17 cellular contexts compared by ENCODE assay signal in the genomic region with DNA sequence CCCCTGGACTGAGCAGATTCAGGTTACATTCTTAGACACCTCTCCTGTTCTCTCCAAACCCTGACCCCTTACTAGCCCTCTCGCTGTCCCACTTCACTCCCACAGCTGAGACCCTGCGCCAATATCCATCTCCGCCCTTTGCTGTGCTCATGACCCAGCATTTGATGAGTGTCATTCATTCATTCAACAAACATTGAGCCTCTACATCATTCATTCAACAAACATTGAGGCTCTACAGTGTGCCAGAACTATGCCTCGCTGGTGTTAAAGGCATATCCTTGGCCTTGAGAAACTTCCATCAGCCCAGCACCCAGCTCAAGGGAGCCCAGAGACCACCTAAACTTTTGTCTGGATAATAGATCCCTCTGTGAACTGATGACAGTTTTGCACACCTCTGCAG. TPM values are rescaled to one million over a fixed set of nuclear protein-coding genes. Genes with fewer than 3 reads are reported as not detected.
DNase-seq lines count a peak whose midpoint lies in the region; ATAC-seq, FAIRE-seq and TF ChIP-seq lines count a peak whose summit lies in the region.
"Had no signal": no experiment of that assay in that cellular context is flagged by ENCODE, and none has a peak within 500 bp of the region (broad histone marks: within the 10 kb centered on the region; RNA-seq: fewer than 3 reads in every experiment).

No MANE protein-coding gene starts in this region.

- no peak for TF ChIP-seq RAD21 in K562 (CRISPR knock-in tag; conservative IDR thresholded peaks at IDR 0.05 in 1 of 2, IDR thresholded peaks at IDR 0.05 in 1 of 2)

- no peak overlapping the region for H3K4me2 ChIP-seq in K562 (ENCODE audit: insufficient read depth, low read length)

- CTCF ChIA-PET in K562 (lab: Yijun Ruan, JAX; ENCODE audit: low intra/inter-chr PET ratio) = no interaction called here

- no peaks in the 10 kb centered on the region for H3K79me2 ChIP-seq in K562 (ENCODE audit: control insufficient read depth, insufficient read depth, low read length)

- WGBS in K562 (ENCODE audit: insufficient coverage, low coverage, missing lambda C conversion rate) = 41% methylated on average over 4 of the region's 4 CpGs

- no peaks in the 10 kb centered on the region for H3K9me1 ChIP-seq in K562 (ENCODE audit: control insufficient read depth, insufficient read depth, low read length)

- H3K27me3 ChIP-seq in left ventricle myocardium inferior (ENCODE audit: low read depth) = no peaks in the 10 kb centered on the region
- H3K27me3 ChIP-seq in K562 (ENCODE audit: control insufficient read depth in 2 of 2, insufficient read depth in 2 of 2, low read length in 2 of 2) = no peaks in the 10 kb centered on the region
- H3K27me3 ChIP-seq in muscle layer of duodenum (ENCODE audit: low read depth, low read length) = no peaks in the 10 kb centered on the region
- H3K27me3 ChIP-seq in vagina = no peaks in the 10 kb centered on the region

- TF ChIP-seq CTCF in left ventricle myocardium inferior (IDR thresholded peaks at IDR 0.05; ENCODE audit: borderline replicate concordance) (no peak), K562 (IDR thresholded peaks at IDR 0.05 in 2 of 3, conservative IDR thresholded peaks at IDR 0.05 in 1 of 3; ENCODE audit: insufficient read depth in 2 of 3, low read depth in 1 of 3, low read length in 3 of 3) (no peak), vagina (IDR thresholded peaks at IDR 0.05) (no peak), coronary artery (IDR thresholded peaks at IDR 0.05) (no peak)

- peaks cover 58% of the 10 kb centered on the region for H3K4me1 ChIP-seq in left ventricle myocardium inferior
- H3K4me1 ChIP-seq in K562 (replicated peaks in 1 of 2; ENCODE audit: control insufficient read depth in 2 of 2, insufficient read depth in 2 of 2, low read length in 2 of 2) = peaks cover 0 to 8% of the 10 kb centered on the region in 2 experiments; a peak in 3 of 5 replicates
- H3K4me1 ChIP-seq in muscle layer of duodenum (ENCODE audit: control insufficient read depth in 1 of 2, insufficient read depth in 2 of 2, low read length in 2 of 2) = no peaks in the 10 kb centered on the region
- peaks cover 22% of the 10 kb centered on the region for H3K4me1 ChIP-seq in vagina

- no peak for FAIRE-seq in K562 (lab: Jason Lieb, UNC)
- FAIRE-seq: G401.6, GM12891, GM19239 had no signal

- in situ Hi-C loops in K562 (cut with MboI) = no loop called here

- H3K4me3 ChIP-seq in left ventricle myocardium inferior (no peak overlapping the region), K562 (no peak overlapping the region), muscle layer of duodenum (ENCODE audit: low read depth in 1 of 2, low read length in 2 of 2) (no peak overlapping the region), vagina (no peak overlapping the region), coronary artery (no peak overlapping the region)

- H3K36me3 ChIP-seq in left ventricle myocardium inferior (no peaks in the 10 kb centered on the region), K562 (ENCODE audit: control insufficient read depth, insufficient read depth, low read length) (no peaks in the 10 kb centered on the region), muscle layer of duodenum (ENCODE audit: control insufficient read depth in 1 of 2, insufficient read depth in 2 of 2, low read length in 2 of 2) (no peaks in the 10 kb centered on the region), vagina (no peaks in the 10 kb centered on the region)

- no peak overlapping the region for H3K9ac ChIP-seq in K562 (ENCODE audit: insufficient read depth in 1 of 2, low read depth in 2 of 2, low read length in 2 of 2)

- BruUV-seq in K562 (replicated peaks; lab: Mats Ljungman, UMichigan) = no TSS peak

- no peak for ATAC-seq in Right ventricle myocardium superior (ENCODE audit: poor library complexity)
- no peak for ATAC-seq in K562

- H3K9me3 ChIP-seq in left ventricle myocardium inferior (replicated peaks) (no peaks in the 10 kb centered on the region), K562 (replicated peaks; ENCODE audit: control insufficient read depth, insufficient read depth, low read depth, low read length) (no peaks in the 10 kb centered on the region), muscle layer of duodenum (ENCODE audit: control insufficient read depth in 1 of 2, low read length in 2 of 2) (no peaks in the 10 kb centered on the region), vagina (no peaks in the 10 kb centered on the region)

- DNase-seq in left ventricle myocardium inferior = no peak
- no peak for DNase-seq in Right ventricle myocardium superior
- no peak for DNase-seq in K562 (ENCODE audit: extremely low read depth in 1 of 4, low spot score in 3 of 4)
- no peak for DNase-seq in vagina (ENCODE audit: extremely low spot score in 2 of 2)
- DNase-seq in coronary artery (ENCODE audit: low spot score) = no peak
- no peak for DNase-seq in iPS-NIHi11 (ENCODE audit: low spot score)
- DNase-seq: CD4-positive, CD25-positive, alpha-beta regulatory T cell; DMS79; KG1; NCI-H1092; NCI-H345; NCI-H526 treated with DMSO at 0.1 percent for 48 hours; NK-92 treated with Interleukin-12 subunit alpha and Interleukin-12 subunit beta, amount 100 ng/mL, for 24 hours had no signal

- TF ChIP-seq POLR2A in K562 (conservative IDR thresholded peaks at IDR 0.05) = no peak
- no peak for TF ChIP-seq POLR2A in vagina (IDR thresholded peaks at IDR 0.05)

- POLR2A ChIA-PET in K562 (lab: Yijun Ruan, JAX) = interaction anchor here (1.1 to 1.5 kb wide), 2 partner anchors 13 to 764 kb away, joined by 3 to 6 read pairs; no protein-coding TSS in a partner anchor

- no peaks in the 10 kb centered on the region for H4K20me1 ChIP-seq in K562 (replicated peaks; ENCODE audit: control insufficient read depth, insufficient read depth, low read length)

- TF ChIP-seq EP300 in K562 (IDR thresholded peaks at IDR 0.05; ENCODE audit: low read length) = no peak

- H3K27ac ChIP-seq in left ventricle myocardium inferior (replicated peaks) = peak overlapping the region; percentile 79
- no peak overlapping the region for H3K27ac ChIP-seq in K562 (ENCODE audit: extremely low read depth, low read depth, low read length)
- peak overlapping the region; percentile 39 for H3K27ac ChIP-seq in muscle layer of duodenum (ENCODE audit: low read length)
- H3K27ac ChIP-seq in vagina = peak overlapping the region; percentile 53
- H3K27ac ChIP-seq in coronary artery = no peak overlapping the region

- intact Hi-C loops in left ventricle myocardium inferior (cut with micrococcal nuclease) (no loop called here), Right ventricle myocardium superior (cut with DNase I) (loop anchor here (10.0 kb wide), 1 partner anchor 665 kb away; the partner anchor contains the start of gene FOSL2), K562 (cut with micrococcal nuclease) (loop anchor here (10.0 kb wide), 1 partner anchor 665 kb away; the partner anchor contains the start of gene FOSL2), vagina (cut with DNase I) (no loop called here)

- no peak overlapping the region; the same call in 1 of the 2 replicates for H2AFZ ChIP-seq in K562 (ENCODE audit: low read depth, low read length)

TF ChIP-seq in K562, 482 proteins besides CTCF, POLR2A, EP300 and RAD21:
- TF ChIP-seq ZNF24 (IDR thresholded peaks at IDR 0.05) = peak; percentile 87
- no peak for TF ChIP-seq ZBTB1 (CRISPR knock-in tag; IDR thresholded peaks at IDR 0.05; ENCODE audit: borderline replicate concordance, low read depth)
- TF ChIP-seq, protein P1, sequence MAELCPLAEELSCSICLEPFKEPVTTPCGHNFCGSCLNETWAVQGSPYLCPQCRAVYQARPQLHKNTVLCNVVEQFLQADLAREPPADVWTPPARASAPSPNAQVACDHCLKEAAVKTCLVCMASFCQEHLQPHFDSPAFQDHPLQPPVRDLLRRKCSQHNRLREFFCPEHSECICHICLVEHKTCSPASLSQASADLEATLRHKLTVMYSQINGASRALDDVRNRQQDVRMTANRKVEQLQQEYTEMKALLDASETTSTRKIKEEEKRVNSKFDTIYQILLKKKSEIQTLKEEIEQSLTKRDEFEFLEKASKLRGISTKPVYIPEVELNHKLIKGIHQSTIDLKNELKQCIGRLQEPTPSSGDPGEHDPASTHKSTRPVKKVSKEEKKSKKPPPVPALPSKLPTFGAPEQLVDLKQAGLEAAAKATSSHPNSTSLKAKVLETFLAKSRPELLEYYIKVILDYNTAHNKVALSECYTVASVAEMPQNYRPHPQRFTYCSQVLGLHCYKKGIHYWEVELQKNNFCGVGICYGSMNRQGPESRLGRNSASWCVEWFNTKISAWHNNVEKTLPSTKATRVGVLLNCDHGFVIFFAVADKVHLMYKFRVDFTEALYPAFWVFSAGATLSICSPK (IDR thresholded peaks at IDR 0.05; ENCODE audit: borderline replicate concordance) = no peak
- TF ChIP-seq EZH2 (IDR thresholded peaks at IDR 0.05; ENCODE audit: borderline replicate concordance, low read depth, low read length) = no peak

RNA-seq across cellular contexts. Expression of gene MRPL33, which starts 41.9 kb away (rescaled TPM):
- 390 TPM for total RNA-seq in left ventricle myocardium inferior
- 356 TPM for total RNA-seq in Right ventricle myocardium superior
- 4.3 and 21.6 TPM in 2 replicates for total RNA-seq in K562 (2011; cell fraction: chromatin; rRNA removed; ENCODE audit: low replicate concordance)
- 5.8 and 10.7 TPM in 2 replicates for total RNA-seq in K562 (2011; cell fraction: nucleolus; rRNA removed)
- total RNA-seq in K562 (2011; cell fraction: nucleoplasm; rRNA removed) = 21.6 and 30.1 TPM in 2 replicates
- 106 and 141 TPM in 2 replicates for total RNA-seq in K562 (2014; rRNA removed)
- 250 and 311 TPM in 2 replicates for total RNA-seq in K562 (2014; rRNA removed; fragmentation: Illumina TruSeq; extraction: Trizol)
- total RNA-seq in K562 (2015; rRNA removed; fragmentation: Illumina TruSeq; extraction: Trizol) = 198 and 226 TPM in 2 replicates
- 59.6 and 68.3 TPM in 2 replicates for total RNA-seq in K562 (2021)
- polyA plus RNA-seq in K562 (2011; rRNA removed) = 49.0 and 79.0 TPM in 2 replicates
- polyA plus RNA-seq in K562 (2011; cell fraction: cytosol; rRNA removed) = 7.8 and 22.0 TPM in 2 replicates
- polyA plus RNA-seq in K562 (2011; cell fraction: nucleus; rRNA removed) = 15.4 and 20.4 TPM in 2 replicates
- polyA plus RNA-seq in K562 (2012) = 59.8 and 170 TPM in 2 replicates
- 152 and 173 TPM in 2 replicates for polyA plus RNA-seq in K562 (2014; fragmentation: Illumina TruSeq; extraction: Trizol)
- polyA plus RNA-seq in K562 (2014; fragmentation: Nextera tagmentation; extraction: Ambion mirVana) = 100 to 1,000 TPM; 313 to 338 TPM
- 200 and 228 TPM in 2 replicates for polyA plus RNA-seq in K562 (2014; rRNA removed)
- 15.1 and 16.1 TPM in 2 replicates for polyA minus RNA-seq in K562 (2011; rRNA and poly(A)+ RNA removed)
- polyA minus RNA-seq in K562 (2011; cell fraction: cytosol; rRNA and poly(A)+ RNA removed) = 8.4 and 8.6 TPM in 2 replicates
- polyA minus RNA-seq in K562 (2011; cell fraction: nucleus; rRNA and poly(A)+ RNA removed) = 10.0 and 21.0 TPM in 2 replicates
- total RNA-seq in vagina = 87.7 TPM

Comparison
In these comparisons a context has a peak if more than half of its experiments do, and no peak if none do; other contexts are left out.
1. intact Hi-C loops: an anchor here in Right ventricle myocardium superior (10.0 kb wide) and K562 (10.0 kb wide); none called in left ventricle myocardium inferior and vagina.
2. H3K27ac ChIP-seq: peak in left ventricle myocardium inferior (single experiment), muscle layer of duodenum (single experiment) and vagina (single experiment); none in K562 (single experiment) and coronary artery (0 of 2).